ENCODE assay signal across 8 cellular contexts in the genomic region with DNA sequence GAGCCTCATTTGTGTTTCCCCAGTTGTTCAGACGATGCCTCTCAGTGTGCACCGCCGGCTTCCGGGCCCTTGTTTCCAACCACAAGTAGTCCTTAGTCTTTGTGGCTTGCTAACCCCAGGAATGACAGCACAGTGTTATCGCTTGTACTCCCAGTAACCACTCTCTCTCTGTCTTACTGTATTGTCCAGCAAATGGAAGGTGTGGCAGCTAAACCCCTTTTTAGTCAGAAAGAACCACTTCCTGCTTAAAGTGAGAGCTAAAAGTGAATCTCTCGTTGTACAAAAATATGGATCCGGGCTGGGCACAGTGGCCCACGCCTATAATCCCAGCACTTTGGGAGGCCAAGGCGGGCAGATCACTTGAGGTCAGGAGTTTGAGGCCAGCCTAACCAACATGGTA.
DNase-seq lines count a peak whose midpoint lies in the region; ATAC-seq and TF ChIP-seq lines count a peak whose summit lies in the region.
"Had no signal": no experiment of that assay in that cellular context is flagged by ENCODE, and none has a peak within 500 bp of the region (broad histone marks: within the 10 kb centered on the region; RNA-seq: fewer than 3 reads in every experiment).

No MANE protein-coding gene starts in this region.

- H2AK5ac ChIP-seq in mesendoderm (ENCODE audit: low read length): no peak overlapping the region

- no peak overlapping the region for H2AFZ ChIP-seq in smooth muscle cell (ENCODE audit: low read depth)

- DNase-seq in HT1080 (ENCODE audit: low read depth) (peak; percentile 84), activated T-cell treated with anti-CD3 and anti-CD28 coated beads for 1 hour (ENCODE audit: low read depth) (peak; percentile 7), H7 (no peak), smooth muscle cell (lab: John Stamatoyannopoulos, UW; ENCODE audit: unreplicated experiment) (no peak), mesendoderm (no peak)
- peak; percentile 18 for DNase-seq in stimulated activated CD4-positive, alpha-beta T cell treated with anti-CD3 and anti-CD28 coated beads, Interleukin-12 subunit alpha, Interleukin-12 subunit beta, amount 100 ng/mL, for 4 hours

- no peaks in the 10 kb centered on the region for H3K36me3 ChIP-seq in H7 (replicated peaks; ENCODE audit: control insufficient read depth, insufficient read depth, low read length)
- H3K36me3 ChIP-seq in smooth muscle cell (ENCODE audit: low read depth): no peaks in the 10 kb centered on the region
- H3K36me3 ChIP-seq in mesendoderm (ENCODE audit: control insufficient read depth, insufficient read depth, low read length): no peaks in the 10 kb centered on the region

- H3K27me3 ChIP-seq in H7 (ENCODE audit: control insufficient read depth, insufficient read depth, low read length) (no peaks in the 10 kb centered on the region), smooth muscle cell (ENCODE audit: low read depth) (no peaks in the 10 kb centered on the region), mesendoderm (ENCODE audit: insufficient read depth, low read length, poor library complexity) (no peaks in the 10 kb centered on the region)

- no peak overlapping the region for H3K4me3 ChIP-seq in H7 (ENCODE audit: insufficient read depth, low read depth, low read length)
- no peak overlapping the region for H3K4me3 ChIP-seq in smooth muscle cell
- H3K4me3 ChIP-seq in mesendoderm (ENCODE audit: low read length): no peak overlapping the region

- H3K4me1 ChIP-seq in smooth muscle cell (ENCODE audit: low read depth) (no peaks in the 10 kb centered on the region), mesendoderm (ENCODE audit: control insufficient read depth, low read depth, low read length) (no peaks in the 10 kb centered on the region)

- no peak overlapping the region for H3K23ac ChIP-seq in mesendoderm (ENCODE audit: low read length)

- no peak for TF ChIP-seq CTCF in smooth muscle cell (IDR thresholded peaks at IDR 0.05; ENCODE audit: borderline replicate concordance, insufficient read depth, poor library complexity, severe bottlenecking)

- H2BK120ac ChIP-seq in mesendoderm (ENCODE audit: low read depth, low read length): no peak overlapping the region

- H3K18ac ChIP-seq in mesendoderm (ENCODE audit: low read length): no peak overlapping the region

- H3K56ac ChIP-seq in mesendoderm (ENCODE audit: low read length): no peak overlapping the region

- H3K27ac ChIP-seq in smooth muscle cell (ENCODE audit: low read depth) (no peak overlapping the region), mesendoderm (ENCODE audit: low read depth, low read length) (no peak overlapping the region)

- H4K20me1 ChIP-seq in smooth muscle cell (ENCODE audit: low read depth): no peaks in the 10 kb centered on the region

- WGBS in smooth muscle cell (ENCODE audit: low lambda C conversion rate): 61% methylated on average over 9 of the region's 9 CpGs
- WGBS in mesendoderm (ENCODE audit: extremely low coverage, insufficient coverage, low lambda C conversion rate): no CpG with 5 or more reads among the region's 9 CpGs

- H4K5ac ChIP-seq in mesendoderm (ENCODE audit: low read length): no peak overlapping the region

- H3K4me2 ChIP-seq in smooth muscle cell (no peak overlapping the region), mesendoderm (ENCODE audit: low read length) (no peak overlapping the region)

- H3K79me1 ChIP-seq in mesendoderm (ENCODE audit: low read length): no peaks in the 10 kb centered on the region

- H3K79me2 ChIP-seq in smooth muscle cell (ENCODE audit: low read depth): no peaks in the 10 kb centered on the region
- no peaks in the 10 kb centered on the region for H3K79me2 ChIP-seq in mesendoderm (ENCODE audit: control insufficient read depth, insufficient read depth, low read length)

- no peak overlapping the region for H4K8ac ChIP-seq in mesendoderm (ENCODE audit: low read depth, low read length)

- no peak overlapping the region for H2BK5ac ChIP-seq in mesendoderm (ENCODE audit: low read length)

- no peak overlapping the region for H3K4ac ChIP-seq in mesendoderm (ENCODE audit: low read depth, low read length)

- no peak overlapping the region for H2BK15ac ChIP-seq in mesendoderm (replicated peaks; ENCODE audit: low read depth)

- no peaks in the 10 kb centered on the region for H3F3A ChIP-seq in smooth muscle cell (ENCODE audit: low read depth)

- H3K9me3 ChIP-seq in smooth muscle cell (replicated peaks; ENCODE audit: low read depth): no peaks in the 10 kb centered on the region

- ATAC-seq in GM21381 (IDR thresholded peaks at IDR 0.05; ENCODE audit: unreplicated experiment): peak; percentile 85
- ATAC-seq: Panc1 had no signal

- no peak overlapping the region for H3K9ac ChIP-seq in smooth muscle cell (ENCODE audit: low read depth)
- H3K9ac ChIP-seq in mesendoderm (ENCODE audit: low read length): no peak overlapping the region

Comparison
In these comparisons a context has a peak if more than half of its experiments do, and no peak if none do; other contexts are left out.
1. DNase-seq: peak in HT1080 (single experiment), activated T-cell treated with anti-CD3 and anti-CD28 coated beads for 1 hour (single experiment) and stimulated activated CD4-positive, alpha-beta T cell treated with anti-CD3 and anti-CD28 coated beads, Interleukin-12 subunit alpha, Interleukin-12 subunit beta, amount 100 ng/mL, for 4 hours (single experiment); none in H7 (single experiment), smooth muscle cell (single experiment) and mesendoderm (single experiment).